In genomic region chr9:93288341-93288740, GRCh38 we compare ENCODE assay signal across 1 cellular context.
TF ChIP-seq lines count a peak whose summit lies in the region.

No MANE protein-coding gene starts in this region.

TF ChIP-seq in WTC11, 78 proteins besides CTCF, POLR2A, EP300 and RAD21 (continued from another document):
- no peak for TF ChIP-seq ZNF532 (CRISPR knock-in tag; IDR thresholded peaks at IDR 0.05; ENCODE audit: borderline replicate concordance)
- no peak for TF ChIP-seq RELA (CRISPR knock-in tag; IDR thresholded peaks at IDR 0.05; ENCODE audit: borderline replicate concordance)
- no peak for TF ChIP-seq IRF1 (CRISPR knock-in tag; IDR thresholded peaks at IDR 0.05)
- TF ChIP-seq SMAD4 (CRISPR knock-in tag; IDR thresholded peaks at IDR 0.05): no peak
